2 cellular contexts compared by ENCODE assay signal in the genomic region with DNA sequence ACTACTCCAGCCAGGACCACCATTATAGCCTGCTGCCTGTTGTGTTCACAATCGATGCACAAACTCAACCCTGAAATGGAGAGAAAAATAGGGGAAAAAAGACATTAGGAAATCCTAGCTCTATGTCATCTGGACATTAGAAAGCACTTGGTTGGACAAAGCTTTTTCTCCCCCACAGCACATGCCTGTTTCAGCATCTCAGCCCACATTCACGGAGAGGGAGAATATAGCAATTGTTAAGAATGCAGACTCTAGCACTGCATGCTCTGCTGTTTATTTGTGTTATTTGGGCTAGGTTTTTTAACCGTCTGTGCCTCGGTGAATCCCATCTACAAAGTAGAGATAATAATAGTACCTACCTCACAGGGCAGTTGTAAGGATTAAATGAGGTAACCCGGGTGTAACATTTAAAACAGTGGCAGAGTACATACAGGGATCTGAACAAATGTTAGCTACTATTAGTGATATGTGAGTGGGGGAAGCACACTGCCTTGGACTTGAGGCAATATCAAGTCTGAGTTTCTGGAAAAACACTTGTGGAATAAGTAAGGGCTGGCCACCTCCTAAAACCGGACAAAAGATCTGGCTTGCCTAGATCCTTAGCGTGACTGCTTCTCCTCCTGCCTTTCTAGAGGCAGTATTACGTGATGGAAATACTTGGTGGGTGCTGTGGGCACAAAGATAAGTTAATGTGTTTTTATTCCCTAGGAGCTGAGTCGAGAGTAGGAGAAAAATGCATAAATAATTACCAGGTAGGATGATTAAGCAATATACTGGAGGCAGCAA.
TF ChIP-seq lines count a peak whose summit lies in the region.

No MANE protein-coding gene starts in this region.

TF ChIP-seq in IMR-90, 13 proteins besides CTCF, POLR2A, EP300 and RAD21:
- TF ChIP-seq CEBPB (IDR thresholded peaks at IDR 0.05; ENCODE audit: low read depth, low read length) (peak; percentile 69), RFX5 (IDR thresholded peaks at IDR 0.05; ENCODE audit: low read depth, low read length) (no peak), BHLHE40 (IDR thresholded peaks at IDR 0.05; ENCODE audit: low read depth, low read length) (0 out of 2 replicates have a peak, but pooled peaks have one; percentile 20), FOS (IDR thresholded peaks at IDR 0.05; ENCODE audit: low read depth, low read length) (no peak), RCOR1 (IDR thresholded peaks at IDR 0.05; ENCODE audit: insufficient replicate concordance, low read length) (no peak)

TF ChIP-seq in WTC11, 78 proteins besides CTCF, POLR2A, EP300 and RAD21:
- no peak for TF ChIP-seq ZBTB21 (CRISPR knock-in tag; IDR thresholded peaks at IDR 0.05; ENCODE audit: borderline replicate concordance)
- TF ChIP-seq SP1 (CRISPR knock-in tag; conservative IDR thresholded peaks at IDR 0.05): no peak
